In the genomic region with DNA sequence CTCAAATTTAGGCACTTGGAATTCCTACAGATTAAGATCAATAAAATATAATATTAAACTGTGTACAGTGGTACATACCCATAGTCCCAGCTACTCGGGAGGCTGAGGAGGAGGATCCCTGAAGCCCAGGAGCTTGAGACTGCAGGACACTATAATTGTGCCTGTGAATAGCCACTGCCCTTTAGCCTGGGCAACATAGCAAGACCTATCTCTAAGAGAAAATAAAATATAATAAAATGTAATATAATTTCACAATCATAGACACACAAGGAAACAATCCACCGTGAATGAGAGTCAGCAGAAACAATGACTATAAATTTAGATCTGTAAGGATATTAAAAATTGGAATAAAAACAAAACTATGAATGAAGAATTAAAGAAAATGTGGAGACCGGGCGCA, we compare ENCODE assay signal across 7 cellular contexts. TPM values are rescaled to one million over a fixed set of nuclear protein-coding genes. Genes with fewer than 3 reads are reported as not detected.
"Had no signal": no experiment of that assay in that cellular context is flagged by ENCODE, and none has a peak within 500 bp of the region (broad histone marks: within the 10 kb centered on the region; RNA-seq: fewer than 3 reads in every experiment).

No MANE protein-coding gene starts in this region.

- DNase-seq: IMR-90, KBM-7, KG1 had no signal

- H3K4me3 ChIP-seq: K562 had no signal

- ATAC-seq: HepG2, K562 had no signal

RNA-seq across cellular contexts. Expression of gene TMEM95, which starts 15.9 kb away (rescaled TPM):
- total RNA-seq: HepG2, HT-29, HT1080, IMR-90, K562 had no signal
